Comparison of ENCODE assay signal across 12 cellular contexts in the genomic region with DNA sequence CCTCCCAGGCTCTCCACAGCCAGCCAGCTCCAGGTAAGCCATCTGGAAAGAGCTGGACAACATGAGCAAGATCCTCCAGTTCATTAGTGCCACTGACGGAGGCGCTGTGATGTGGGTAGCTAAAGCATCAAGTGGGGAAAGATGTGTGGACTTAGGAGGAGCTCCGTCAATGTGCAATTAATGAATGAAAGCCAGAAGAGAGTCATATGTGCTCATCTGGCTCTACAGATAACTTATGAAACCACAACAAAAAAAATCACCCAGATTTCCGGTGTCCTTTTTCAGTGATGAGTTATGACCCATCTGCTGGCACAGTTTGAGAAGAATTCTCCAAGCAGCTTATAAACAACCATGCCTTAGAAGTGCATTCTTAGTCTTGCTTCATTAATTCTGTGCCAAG.
DNase-seq lines count a peak whose midpoint lies in the region; ATAC-seq and TF ChIP-seq lines count a peak whose summit lies in the region.
"Had no signal": no experiment of that assay in that cellular context is flagged by ENCODE, and none has a peak within 500 bp of the region (broad histone marks: within the 10 kb centered on the region; RNA-seq: fewer than 3 reads in every experiment).

No MANE protein-coding gene starts in this region.

- no peak overlapping the region for H3K4me3 ChIP-seq in cardiac fibroblast (replicated peaks in 1 of 2; ENCODE audit: low read depth in 2 of 2, low read length in 2 of 2)
- H3K4me3 ChIP-seq: lower lobe of right lung had no signal

- H3K4me1 Mint-ChIP-seq in type B pancreatic cell (ENCODE audit: unreplicated experiment): peaks cover 9% of the 10 kb centered on the region
- H3K4me1 Mint-ChIP-seq in stimulated activated memory B cell treated with anti-CD40 and anti-IgM and Interleukin-4, amounts not matched to agents 10 μg/mL and 1 μg/mL and 100 μg/mL, for 72 hours: no peaks in the 10 kb centered on the region

- H3K4me3 Mint-ChIP-seq in type B pancreatic cell: no peak overlapping the region
- no peak overlapping the region for H3K4me3 Mint-ChIP-seq in stimulated activated memory B cell treated with anti-CD40 and anti-IgM and Interleukin-4, amounts not matched to agents 10 μg/mL and 1 μg/mL and 100 μg/mL, for 72 hours
- H3K4me3 Mint-ChIP-seq: activated CD4-positive, alpha-beta memory T cell treated with anti-CD3 and anti-CD28 coated beads for 36 hours had no signal

- H3K36me3 Mint-ChIP-seq in type B pancreatic cell: peaks cover 5% of the 10 kb centered on the region
- no peaks in the 10 kb centered on the region for H3K36me3 Mint-ChIP-seq in stimulated activated memory B cell treated with anti-CD40 and anti-IgM and Interleukin-4, amounts not matched to agents 10 μg/mL and 1 μg/mL and 100 μg/mL, for 72 hours
- H3K36me3 Mint-ChIP-seq: activated CD4-positive, alpha-beta memory T cell treated with anti-CD3 and anti-CD28 coated beads for 36 hours had no signal

- no peaks in the 10 kb centered on the region for H3K9me3 Mint-ChIP-seq in type B pancreatic cell
- no peaks in the 10 kb centered on the region for H3K9me3 Mint-ChIP-seq in stimulated activated memory B cell treated with anti-CD40 and anti-IgM and Interleukin-4, amounts not matched to agents 10 μg/mL and 1 μg/mL and 100 μg/mL, for 72 hours
- H3K9me3 Mint-ChIP-seq: activated CD4-positive, alpha-beta memory T cell treated with anti-CD3 and anti-CD28 coated beads for 36 hours had no signal

- H3K27me3 Mint-ChIP-seq in type B pancreatic cell: no peaks in the 10 kb centered on the region
- no peaks in the 10 kb centered on the region for H3K27me3 Mint-ChIP-seq in stimulated activated memory B cell treated with anti-CD40 and anti-IgM and Interleukin-4, amounts not matched to agents 10 μg/mL and 1 μg/mL and 100 μg/mL, for 72 hours
- H3K27me3 Mint-ChIP-seq: activated CD4-positive, alpha-beta memory T cell treated with anti-CD3 and anti-CD28 coated beads for 36 hours; progenitor cell of endocrine pancreas had no signal

- peak; percentile 2 for TF ChIP-seq CTCF in cardiac fibroblast (IDR thresholded peaks at IDR 0.05; ENCODE audit: low read depth, low read length)
- no peak for TF ChIP-seq CTCF in type B pancreatic cell (conservative IDR thresholded peaks at IDR 0.05)

- ATAC-seq in GM21367 (IDR thresholded peaks at IDR 0.05; ENCODE audit: unreplicated experiment): no peak
- ATAC-seq in stimulated activated memory B cell treated with anti-CD40 and anti-IgM and Interleukin-4, amounts not matched to agents 10 μg/mL and 1 μg/mL and 100 μg/mL, for 72 hours: no peak

- peak; percentile 83 for DNase-seq in ELR (ENCODE audit: low read depth)
- peak; percentile 79 for DNase-seq in NCI-H2171 treated with DMSO at 0.1 percent for 48 hours (lab: John Stamatoyannopoulos, UW)
- DNase-seq in cardiac fibroblast (ENCODE audit: low read depth in 2 of 2): peak; percentile 72 to 84
- DNase-seq in renal cortical epithelial cell (ENCODE audit: low read depth): peak; percentile 65
- no peak for DNase-seq in NCI-H774 (lab: John Stamatoyannopoulos, UW)
- DNase-seq in type B pancreatic cell (ENCODE audit: extremely low spot score, unreplicated experiment): no peak
- DNase-seq: activated CD4-positive, alpha-beta memory T cell treated with anti-CD3 and anti-CD28 coated beads for 36 hours; lower lobe of right lung; NCI-H2107 had no signal

- no peak overlapping the region for H3K27ac Mint-ChIP-seq in type B pancreatic cell
- no peak overlapping the region for H3K27ac Mint-ChIP-seq in stimulated activated memory B cell treated with anti-CD40 and anti-IgM and Interleukin-4, amounts not matched to agents 10 μg/mL and 1 μg/mL and 100 μg/mL, for 72 hours
- H3K27ac Mint-ChIP-seq: activated CD4-positive, alpha-beta memory T cell treated with anti-CD3 and anti-CD28 coated beads for 36 hours; progenitor cell of endocrine pancreas had no signal

Comparison
In these comparisons a context has a peak if more than half of its experiments do, and no peak if none do; other contexts are left out.
1. DNase-seq: peak in ELR (single experiment), NCI-H2171 treated with DMSO at 0.1 percent for 48 hours (single experiment), cardiac fibroblast (2 of 2) and renal cortical epithelial cell (single experiment); none in NCI-H774 (single experiment) and type B pancreatic cell (single experiment).